27 cellular contexts compared by ENCODE assay signal in the genomic region with DNA sequence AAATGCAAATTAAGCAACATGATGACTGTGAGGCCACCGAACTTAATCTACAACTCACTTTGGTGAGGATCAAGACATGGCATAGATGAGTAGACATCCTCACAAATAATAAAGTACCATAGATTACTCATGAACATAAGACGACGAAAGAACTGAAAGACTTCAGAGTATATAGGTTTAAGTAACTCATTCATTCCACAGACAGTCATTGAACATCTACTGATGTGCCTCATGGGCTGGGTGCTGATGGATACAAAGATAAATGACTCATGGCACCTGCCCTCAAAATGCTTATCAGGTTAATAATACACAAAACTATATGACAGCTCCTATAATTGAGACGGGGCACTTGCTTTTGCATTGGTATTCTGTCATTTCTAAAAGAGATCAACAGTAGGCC.
DNase-seq lines count a peak whose midpoint lies in the region; ATAC-seq and FAIRE-seq lines count a peak whose summit lies in the region.
"Had no signal": no experiment of that assay in that cellular context is flagged by ENCODE, and none has a peak within 500 bp of the region (broad histone marks: within the 10 kb centered on the region; RNA-seq: fewer than 3 reads in every experiment).

No MANE protein-coding gene starts in this region.

- peak; percentile 28 for ATAC-seq in stimulated activated naive CD8-positive, alpha-beta T cell treated with anti-CD3 and anti-CD28 coated beads, Interleukin-15, Interleukin-2, amounts not matched to agents 100 U/mL and 50 U/mL, for 24 hours
- no peak for ATAC-seq in stimulated activated naive CD8-positive, alpha-beta T cell treated with anti-CD3 and anti-CD28 coated beads, Interleukin-15, amount 100 ng/mL, for 72 hours
- ATAC-seq in GM21786 (IDR thresholded peaks at IDR 0.05; ENCODE audit: unreplicated experiment), result no peak
- no peak for ATAC-seq in activated CD8-positive, alpha-beta memory T cell treated with anti-CD3 and anti-CD28 coated beads, Interleukin-2, amount 10 ng/mL, durations not matched to agents 7 days and 5 days
- ATAC-seq: HCT116, HepG2 had no signal

- H3K4me1 Mint-ChIP-seq in stimulated activated naive CD8-positive, alpha-beta T cell treated with anti-CD3 and anti-CD28 coated beads, Interleukin-15, amount 100 ng/mL, for 72 hours, result no peaks in the 10 kb centered on the region
- no peaks in the 10 kb centered on the region for H3K4me1 Mint-ChIP-seq in activated CD8-positive, alpha-beta memory T cell treated with anti-CD3 and anti-CD28 coated beads, Interleukin-2, amount 10 ng/mL, durations not matched to agents 7 days and 5 days
- H3K4me1 Mint-ChIP-seq: CD4-positive, CD25-positive, alpha-beta regulatory T cell; CD8-positive, alpha-beta memory T cell; IgD-negative memory B cell had no signal

- H3K27ac Mint-ChIP-seq in stimulated activated naive CD8-positive, alpha-beta T cell treated with anti-CD3 and anti-CD28 coated beads, Interleukin-15, amount 100 ng/mL, for 72 hours, result no peak overlapping the region
- H3K27ac Mint-ChIP-seq in activated CD8-positive, alpha-beta memory T cell treated with anti-CD3 and anti-CD28 coated beads, Interleukin-2, amount 10 ng/mL, durations not matched to agents 7 days and 5 days, result no peak overlapping the region
- H3K27ac Mint-ChIP-seq: CD4-positive, CD25-positive, alpha-beta regulatory T cell; CD8-positive, alpha-beta memory T cell; HFFc6; IgD-negative memory B cell had no signal

- no peaks in the 10 kb centered on the region for H3K9me3 Mint-ChIP-seq in stimulated activated naive CD8-positive, alpha-beta T cell treated with anti-CD3 and anti-CD28 coated beads, Interleukin-15, amount 100 ng/mL, for 72 hours
- H3K9me3 Mint-ChIP-seq in activated CD8-positive, alpha-beta memory T cell treated with anti-CD3 and anti-CD28 coated beads, Interleukin-2, amount 10 ng/mL, durations not matched to agents 7 days and 5 days (ENCODE audit: low read depth), result no peaks in the 10 kb centered on the region
- H3K9me3 Mint-ChIP-seq: CD4-positive, CD25-positive, alpha-beta regulatory T cell; CD8-positive, alpha-beta memory T cell; HFFc6 had no signal

- no peak for DNase-seq in stimulated activated naive CD8-positive, alpha-beta T cell treated with anti-CD3 and anti-CD28 coated beads, Interleukin-15, Interleukin-2, amounts not matched to agents 100 U/mL and 50 U/mL, for 24 hours
- no peak for DNase-seq in stimulated activated naive CD8-positive, alpha-beta T cell treated with anti-CD3 and anti-CD28 coated beads, Interleukin-15, amount 100 ng/mL, for 72 hours
- DNase-seq in RCC 7860 (ENCODE audit: low spot score) (peak; percentile 56), kidney tubule cell (ENCODE audit: low spot score) (peak; percentile 43), NCI-H748 treated with DMSO at 0.1 percent for 48 hours (lab: John Stamatoyannopoulos, UW) (no peak)
- no peak for DNase-seq in activated CD8-positive, alpha-beta memory T cell treated with anti-CD3 and anti-CD28 coated beads, Interleukin-2, amount 10 ng/mL, durations not matched to agents 7 days and 5 days
- DNase-seq: ACHN; BE2C; C1 segment of cervical spinal cord; CD4-positive, CD25-positive, alpha-beta regulatory T cell; CD8-positive, alpha-beta memory T cell; COR-L47; DMS 273 treated with DMSO at 0.1 percent for 48 hours; DMS53; DND-41; EL; GOT3; H7; HFFc6 had no signal

- FAIRE-seq in RCC 7860 (lab: Jason Lieb, UNC), result peak; percentile 34
- FAIRE-seq: A204.1, G401.6, GM12891, GM18507, HepG2 had no signal

- H3K4me3 Mint-ChIP-seq in stimulated activated naive CD8-positive, alpha-beta T cell treated with anti-CD3 and anti-CD28 coated beads, Interleukin-15, amount 100 ng/mL, for 72 hours, result no peak overlapping the region
- H3K4me3 Mint-ChIP-seq in activated CD8-positive, alpha-beta memory T cell treated with anti-CD3 and anti-CD28 coated beads, Interleukin-2, amount 10 ng/mL, durations not matched to agents 7 days and 5 days, result no peak overlapping the region
- H3K4me3 Mint-ChIP-seq: CD4-positive, CD25-positive, alpha-beta regulatory T cell; CD8-positive, alpha-beta memory T cell; HFFc6; IgD-negative memory B cell had no signal

- no peaks in the 10 kb centered on the region for H3K36me3 Mint-ChIP-seq in activated CD8-positive, alpha-beta memory T cell treated with anti-CD3 and anti-CD28 coated beads, Interleukin-2, amount 10 ng/mL, durations not matched to agents 7 days and 5 days
- H3K36me3 Mint-ChIP-seq: CD4-positive, CD25-positive, alpha-beta regulatory T cell; CD8-positive, alpha-beta memory T cell; IgD-negative memory B cell had no signal

- CTCF ChIA-PET in activated CD8-positive, alpha-beta memory T cell treated with anti-CD3 and anti-CD28 coated beads, Interleukin-2, amount 10 ng/mL, durations not matched to agents 7 days and 5 days (lab: Charles Lee), result interaction anchor here (0.7 kb wide), 1 partner anchor 40 kb away, joined by 3 read pairs; no protein-coding TSS in a partner anchor

- H3K27me3 Mint-ChIP-seq in stimulated activated naive CD8-positive, alpha-beta T cell treated with anti-CD3 and anti-CD28 coated beads, Interleukin-15, amount 100 ng/mL, for 72 hours, result no peaks in the 10 kb centered on the region
- H3K27me3 Mint-ChIP-seq in activated CD8-positive, alpha-beta memory T cell treated with anti-CD3 and anti-CD28 coated beads, Interleukin-2, amount 10 ng/mL, durations not matched to agents 7 days and 5 days, result peaks cover 2% of the 10 kb centered on the region
- H3K27me3 Mint-ChIP-seq: CD4-positive, CD25-positive, alpha-beta regulatory T cell; IgD-negative memory B cell had no signal

Comparison
In these comparisons a context has a peak if more than half of its experiments do, and no peak if none do; other contexts are left out.
1. DNase-seq: peak in RCC 7860 (single experiment) and kidney tubule cell (single experiment); none in stimulated activated naive CD8-positive, alpha-beta T cell treated with anti-CD3 and anti-CD28 coated beads, Interleukin-15, Interleukin-2, amounts not matched to agents 100 U/mL and 50 U/mL, for 24 hours (single experiment), stimulated activated naive CD8-positive, alpha-beta T cell treated with anti-CD3 and anti-CD28 coated beads, Interleukin-15, amount 100 ng/mL, for 72 hours (0 of 2), NCI-H748 treated with DMSO at 0.1 percent for 48 hours (single experiment) and activated CD8-positive, alpha-beta memory T cell treated with anti-CD3 and anti-CD28 coated beads, Interleukin-2, amount 10 ng/mL, durations not matched to agents 7 days and 5 days (single experiment).